ENCODE assay signal across 8 cellular contexts in genomic region chr5:61330879-61331406, GRCh38. TPM values are rescaled to one million over a fixed set of nuclear protein-coding genes. Genes with fewer than 3 reads are reported as not detected.
DNase-seq lines count a peak whose midpoint lies in the region; ATAC-seq and TF ChIP-seq lines count a peak whose summit lies in the region.

No MANE protein-coding gene starts in this region.

- H3K27ac ChIP-seq in duodenal mucosa (ENCODE audit: low read depth, low read length): peak overlapping the region; percentile 97

- H3K4me1 Mint-ChIP-seq in activated CD4-positive, alpha-beta memory T cell treated with anti-CD3 and anti-CD28 coated beads for 36 hours (ENCODE audit: low read depth): peaks cover 43% of the 10 kb centered on the region

- peak overlapping the region; percentile 84 for H3K4me3 Mint-ChIP-seq in activated CD4-positive, alpha-beta memory T cell treated with anti-CD3 and anti-CD28 coated beads for 36 hours

- no peaks in the 10 kb centered on the region for H3K9me3 Mint-ChIP-seq in activated CD4-positive, alpha-beta memory T cell treated with anti-CD3 and anti-CD28 coated beads for 36 hours

- peaks cover 5% of the 10 kb centered on the region for H3K36me3 Mint-ChIP-seq in activated CD4-positive, alpha-beta memory T cell treated with anti-CD3 and anti-CD28 coated beads for 36 hours

- no peaks in the 10 kb centered on the region for H3K9me3 ChIP-seq in duodenal mucosa (ENCODE audit: control insufficient read depth in 1 of 2, low read length in 2 of 2)

- intact Hi-C loops in activated CD4-positive, alpha-beta memory T cell treated with anti-CD3 and anti-CD28 coated beads for 36 hours (cut with micrococcal nuclease): loop anchor here (1.0 to 10.0 kb wide), 11 partner anchors 51 to 1084 kb away; partner anchors contain the start of genes DEPDC1B, ERCC8, IPO11 and KIF2A
- intact Hi-C loops in lower leg skin (cut with DNase I; ENCODE audit: low total_unique reads): loop anchor here (10.0 kb wide), 1 partner anchor 74 kb away; no protein-coding TSS in a partner anchor

- no peak for TF ChIP-seq CTCF in lower leg skin (IDR thresholded peaks at IDR 0.05)

- H3K27ac Mint-ChIP-seq in activated CD4-positive, alpha-beta memory T cell treated with anti-CD3 and anti-CD28 coated beads for 36 hours: no peak overlapping the region

- H3K27me3 ChIP-seq in duodenal mucosa (ENCODE audit: control insufficient read depth in 1 of 2, insufficient read depth in 2 of 2, low read length in 2 of 2): peaks cover 0 to 3% of the 10 kb centered on the region in 2 donors

- peak overlapping the region; percentile 78 to 81 for H3K4me3 ChIP-seq in duodenal mucosa (ENCODE audit: low read depth in 1 of 2, low read length in 2 of 2)
- H3K4me3 ChIP-seq in lower leg skin (ENCODE audit: low read depth, poor library complexity, severe bottlenecking): peak overlapping the region; percentile 79

- POLR2A ChIA-PET in activated CD4-positive, alpha-beta memory T cell treated with anti-CD3 and anti-CD28 coated beads for 36 hours (lab: Charles Lee): interaction anchor here (0.9 to 1.7 kb wide), 5 partner anchors 25 to 1073 kb away, joined by 3 to 12 read pairs (median 3); partner anchors contain the start of genes DIMT1, ERCC8 and NDUFAF2

- DNase-seq in SKM-1 treated with dmso at 0.1 percent for 144 hours (lab: John Stamatoyannopoulos, UW; ENCODE audit: unreplicated experiment) (peak; percentile 40), SKM-1 (lab: John Stamatoyannopoulos, UW; ENCODE audit: unreplicated experiment) (no peak), NCI-H2171 treated with DMSO at 0.1 percent for 48 hours (lab: John Stamatoyannopoulos, UW) (peak; percentile 31), lower leg skin (ENCODE audit: low spot score in 2 of 2) (peak; percentile 40 to 93)
- DNase-seq in activated CD4-positive, alpha-beta memory T cell treated with anti-CD3 and anti-CD28 coated beads for 36 hours: peak; percentile 76
- DNase-seq in stimulated activated CD4-positive, alpha-beta T cell treated with anti-CD3 and anti-CD28 coated beads, TNF-alpha, amount 100 ng/mL, for 4 hours (ENCODE audit: low read depth in 3 of 3): peak; percentile 50 to 55 (median 54)

- peaks cover 31 to 34% of the 10 kb centered on the region in 2 donors for H3K4me1 ChIP-seq in duodenal mucosa (ENCODE audit: control insufficient read depth in 1 of 2, insufficient read depth in 2 of 2, low read length in 2 of 2)

- 0 to 1% methylated on average over 14 to 51 of the region's 78 CpGs for WGBS in lower leg skin, 2 donors

- peak overlapping the region; percentile 86 to 93 for H3K9ac ChIP-seq in duodenal mucosa (ENCODE audit: low read depth in 1 of 2, low read length in 2 of 2)

- H3K36me3 ChIP-seq in duodenal mucosa (ENCODE audit: control insufficient read depth in 1 of 2, insufficient read depth in 2 of 2, low read length in 2 of 2): no peaks in the 10 kb centered on the region

- CTCF ChIA-PET in activated CD4-positive, alpha-beta memory T cell treated with anti-CD3 and anti-CD28 coated beads for 36 hours (lab: Charles Lee): interaction anchor here (0.6 to 2.0 kb wide), 11 partner anchors 9 to 386 kb away, joined by 3 to 5 read pairs (median 3); partner anchors contain the start of genes ERCC8 and NDUFAF2

- no peak for TF ChIP-seq POLR2A in lower leg skin (IDR thresholded peaks at IDR 0.05)

- peaks cover 17% of the 10 kb centered on the region for H3K27me3 Mint-ChIP-seq in activated CD4-positive, alpha-beta memory T cell treated with anti-CD3 and anti-CD28 coated beads for 36 hours

- peak; percentile 31 for ATAC-seq in HG02885 (IDR thresholded peaks at IDR 0.05; ENCODE audit: poor library complexity, unreplicated experiment)

RNA-seq across cellular contexts. Expression of gene ZSWIM6, which starts 1.1 kb away (rescaled TPM):
- 1 to 10 TPM; 5.5 to 5.7 TPM for total RNA-seq in activated CD4-positive, alpha-beta memory T cell treated with anti-CD3 and anti-CD28 coated beads for 36 hours
- total RNA-seq in lower leg skin: 1 to 10 TPM; 7.1 to 8.7 (median 8.1) TPM
